8 cellular contexts compared by ENCODE assay signal in the genomic region with DNA sequence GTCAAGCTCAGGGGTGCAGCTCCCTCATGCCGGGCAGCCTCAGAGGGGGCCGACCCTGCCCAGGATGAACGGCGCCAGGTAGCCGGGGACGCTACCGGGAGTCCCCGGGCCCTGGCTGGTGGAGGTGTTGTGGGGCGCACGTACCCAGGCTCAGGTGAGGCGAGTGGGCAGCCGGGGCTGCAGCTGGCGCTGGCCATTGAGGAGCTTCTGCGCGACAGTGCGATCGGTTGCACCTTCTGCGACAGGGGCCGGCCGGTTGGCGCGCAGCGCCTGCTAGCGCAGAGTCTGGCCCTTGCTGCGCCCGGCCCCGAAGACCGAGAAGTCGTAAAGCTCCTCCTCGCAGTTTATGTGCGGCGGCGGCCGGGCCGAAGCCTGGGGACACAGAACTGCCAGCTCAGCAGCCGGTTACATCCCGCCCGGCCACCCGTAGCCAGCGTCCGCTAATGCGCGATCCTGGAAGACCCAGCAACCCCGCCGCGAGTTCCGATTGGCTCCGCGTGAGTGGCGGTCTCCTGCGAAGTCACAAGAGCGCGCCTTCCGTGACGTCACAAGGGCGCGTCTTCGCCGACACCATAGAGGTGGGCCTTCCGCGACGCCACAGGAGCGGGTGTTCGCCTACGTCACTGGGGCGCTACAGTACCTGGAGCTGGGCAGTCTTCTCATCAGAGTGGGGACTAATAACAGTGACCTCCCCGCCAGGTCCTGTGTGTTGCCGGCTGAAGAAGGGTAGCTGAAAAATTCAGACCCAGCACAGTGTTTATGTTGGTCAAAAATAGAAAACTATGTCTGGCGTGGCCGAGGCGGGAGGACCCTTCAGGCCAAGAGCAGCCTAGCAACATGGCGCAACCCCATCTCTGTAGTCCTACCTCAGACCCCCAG.
A peak's percentile ranks its signal among the peaks of the same experiment; 100 is the strongest.
DNase-seq lines count a peak whose midpoint lies in the region; TF ChIP-seq lines count a peak whose summit lies in the region.
"Not testable (repeated sequence)": the region's sequence is repeated elsewhere in the genome, so short reads cannot be mapped to it uniquely, and the experiment has no call there.

No MANE protein-coding gene starts in this region.

- not testable (repeated sequence) for H3K9me3 ChIP-seq in suprapubic skin

- H3K27me3 ChIP-seq in suprapubic skin = not testable (repeated sequence)

- TF ChIP-seq POLR2A in suprapubic skin (IDR thresholded peaks at IDR 0.05) = peak; percentile 27 to 76

- peak overlapping the region; percentile 98 for H3K27ac Mint-ChIP-seq in HFFc6

- H3K4me3 ChIP-seq in suprapubic skin = peak overlapping the region; percentile 74

- H3K27ac ChIP-seq in suprapubic skin = peak overlapping the region; percentile 85

- in situ Hi-C loops in SK-MEL-5 (cut with HindIII; ENCODE audit: low pct_unique_long_range_greater_than_20kb, low sequenced_read_pairs) = not testable (repeated sequence)

- DNase-seq in GM04504 (ENCODE audit: low read depth) (peak; percentile 96), HFFc6 (peak; percentile 96), NAMALWA (ENCODE audit: low spot score) (peak; percentile 100), SK-MEL-5 (ENCODE audit: low read depth, low spot score) (peak; percentile 99), globus pallidus (ENCODE audit: low spot score) (peak; percentile 95), nucleus accumbens (lab: John Stamatoyannopoulos, UW) (peak; percentile 57 to 99 (median 94)), suprapubic skin (ENCODE audit: low spot score in 2 of 2) (peak; percentile 99)
- peak; percentile 98 for DNase-seq in activated naive CD4-positive, alpha-beta T cell treated with anti-CD3 and anti-CD28 coated beads, Interleukin-2, amount 50 U/mL, for 16 hours

- H3K36me3 ChIP-seq in suprapubic skin = not testable (repeated sequence)

- peaks cover 13% of the 10 kb centered on the region for H3K4me1 Mint-ChIP-seq in HFFc6 (ENCODE audit: low read depth)

- peak overlapping the region; percentile 96 for H3K4me3 Mint-ChIP-seq in HFFc6

- not testable (repeated sequence) for TF ChIP-seq EP300 in suprapubic skin (IDR thresholded peaks at IDR 0.05)

- H3K27me3 Mint-ChIP-seq in HFFc6 (ENCODE audit: insufficient read depth) = not testable (repeated sequence)

- H3K9me3 Mint-ChIP-seq in HFFc6 = not testable (repeated sequence)

- not testable (repeated sequence) for H3K36me3 Mint-ChIP-seq in HFFc6 (ENCODE audit: low read depth)

- H3K4me1 ChIP-seq in suprapubic skin = peaks cover 16% of the 10 kb centered on the region

- 0% methylated on average over 18 of the region's 72 CpGs for WGBS in suprapubic skin

- 0 out of 2 replicates have a peak, but pooled peaks have one; percentile 2 for TF ChIP-seq CTCF in HFFc6 (IDR thresholded peaks at IDR 0.05)
- not testable (repeated sequence) for TF ChIP-seq CTCF in suprapubic skin (IDR thresholded peaks at IDR 0.05)

Comparison
In these comparisons a context has a peak if more than half of its experiments do, and no peak if none do; other contexts are left out.
1. Peak in every context shown above with its lines: DNase-seq, H3K4me3 ChIP-seq and H3K27ac ChIP-seq.